8 cellular contexts compared by ENCODE assay signal in genomic region chr17:8119575-8120519, GRCh38. TPM values are rescaled to one million over a fixed set of nuclear protein-coding genes. Genes with fewer than 3 reads are reported as not detected.
DNase-seq lines count a peak whose midpoint lies in the region; ATAC-seq and TF ChIP-seq lines count a peak whose summit lies in the region.

No MANE protein-coding gene starts in this region.

- H3K4me3 ChIP-seq in fibroblast of villous mesenchyme (ENCODE audit: low read depth, low read length): peak overlapping the region; percentile 79
- H3K4me3 ChIP-seq in neuron (ENCODE audit: low read length): peak overlapping the region; percentile 85

- no peak overlapping the region for H2AFZ ChIP-seq in neuron (ENCODE audit: low read depth, low read length)

- no peak for TF ChIP-seq CTCF in fibroblast of villous mesenchyme (IDR thresholded peaks at IDR 0.05; ENCODE audit: insufficient read depth, low read depth, low read length)

- H3K27me3 ChIP-seq in neuron (ENCODE audit: insufficient read depth, low read length): peaks cover 46% of the 10 kb centered on the region

- no peaks in the 10 kb centered on the region for H3K9me3 ChIP-seq in neuron (ENCODE audit: low read length)

- peak; percentile 34 for ATAC-seq in GM19395 (IDR thresholded peaks at IDR 0.05; ENCODE audit: unreplicated experiment)

- DNase-seq in Ammon's horn (ENCODE audit: low spot score) (peak; percentile 87), Kasumi-1 (lab: John Stamatoyannopoulos, UW) (peak; percentile 54 to 58), RPMI7951 (ENCODE audit: low read depth) (peak; percentile 85), fibroblast of villous mesenchyme (ENCODE audit: low read depth) (peak; percentile 96), stromal cell of bone marrow (ENCODE audit: low read depth) (peak; percentile 70)
- peak; percentile 71 for DNase-seq in activated T-helper 9 cell treated with anti-CD3 and anti-CD28 coated beads, Interleukin-2, amount 50 U/mL, for 16 hours (ENCODE audit: low read depth)

- H3K4me1 ChIP-seq in neuron (ENCODE audit: insufficient read depth, low read length): peaks cover 41% of the 10 kb centered on the region

- H3K36me3 ChIP-seq in neuron (ENCODE audit: insufficient read depth, low read length): no peaks in the 10 kb centered on the region

RNA-seq across cellular contexts. Expression of gene ALOXE3, which starts 1.5 kb away (rescaled TPM):
- total RNA-seq in RPMI7951 (2014; rRNA removed; shearing (Covaris generic)): 0.12 TPM in 1 of 2 replicates, not detected in the other
- total RNA-seq in fibroblast of villous mesenchyme: not detected in 2 replicates

RNA-seq across cellular contexts. Expression of gene HES7, which starts 4.1 kb away (rescaled TPM):
- 0.48 TPM in 1 of 2 replicates, not detected in the other for total RNA-seq in RPMI7951 (2014; rRNA removed; shearing (Covaris generic))
- not detected in 2 replicates for total RNA-seq in fibroblast of villous mesenchyme

RNA-seq across cellular contexts. Expression of gene ALOX12B, which starts 32.3 kb away (rescaled TPM):
- total RNA-seq in RPMI7951 (2014; rRNA removed; shearing (Covaris generic)): not detected in 2 replicates
- total RNA-seq in fibroblast of villous mesenchyme: not detected in 2 replicates

RNA-seq across cellular contexts. Expression of gene PER1, which starts 32.4 kb away (rescaled TPM):
- 3.0 and 8.2 TPM in 2 replicates for total RNA-seq in RPMI7951 (2014; rRNA removed; shearing (Covaris generic))
- 5.5 and 12.5 TPM in 2 replicates for total RNA-seq in fibroblast of villous mesenchyme

RNA-seq across cellular contexts. Expression of gene VAMP2, which starts 42.9 kb away (rescaled TPM):
- total RNA-seq in RPMI7951 (2014; rRNA removed; shearing (Covaris generic)): 2.0 and 2.1 TPM in 2 replicates
- 5.6 and 6.1 TPM in 2 replicates for total RNA-seq in fibroblast of villous mesenchyme

Comparison
In these comparisons a context has a peak if more than half of its experiments do, and no peak if none do; other contexts are left out.
1. Peak in every context shown above with its lines: DNase-seq, ATAC-seq and H3K4me3 ChIP-seq.